ENCODE assay signal across 15 cellular contexts in genomic region chr5:5018560-5018935, GRCh38.
DNase-seq lines count a peak whose midpoint lies in the region; ATAC-seq and TF ChIP-seq lines count a peak whose summit lies in the region.
"Had no signal": no experiment of that assay in that cellular context is flagged by ENCODE, and none has a peak within 500 bp of the region (broad histone marks: within the 10 kb centered on the region; RNA-seq: fewer than 3 reads in every experiment).

No MANE protein-coding gene starts in this region.

- H3K27me3 ChIP-seq in foreskin keratinocyte (no peaks in the 10 kb centered on the region), upper lobe of left lung (no peaks in the 10 kb centered on the region)
- H3K27me3 ChIP-seq: adrenal gland, right lobe of liver had no signal

- peak; percentile 91 for DNase-seq in M059J (ENCODE audit: low read depth)
- no peak for DNase-seq in foreskin keratinocyte
- no peak for DNase-seq in upper lobe of left lung
- DNase-seq in NCI-H524 treated with DMSO at 0.1 percent for 48 hours (lab: John Stamatoyannopoulos, UW), result no peak
- no peak for DNase-seq in activated CD8-positive, alpha-beta memory T cell treated with anti-CD3 and anti-CD28 coated beads for 24 hours
- DNase-seq in dermis blood vessel endothelial cell, result no peak
- DNase-seq: adrenal gland; DMS79; NCI-H1694; NCI-H524; PC-9; right lobe of liver; stimulated activated CD4-positive, alpha-beta T cell treated with anti-CD3 and anti-CD28 coated beads, Interleukin-2, amount 100 ng/mL, for 48 hours; WERI-Rb-1 had no signal

- WGBS in upper lobe of left lung, 2 donors, result 64 to 73% methylated on average over 3 to 4 of the region's 4 CpGs

- no peak for TF ChIP-seq POLR2A in upper lobe of left lung (IDR thresholded peaks at IDR 0.05)

- no peaks in the 10 kb centered on the region for H3K9me3 ChIP-seq in upper lobe of left lung
- H3K9me3 ChIP-seq: adrenal gland, right lobe of liver had no signal

- no peaks in the 10 kb centered on the region for H3K36me3 ChIP-seq in upper lobe of left lung
- H3K36me3 ChIP-seq: adrenal gland, right lobe of liver, WERI-Rb-1 had no signal

- TF ChIP-seq CTCF in foreskin keratinocyte (conservative IDR thresholded peaks at IDR 0.05) (no peak), upper lobe of left lung (IDR thresholded peaks at IDR 0.05) (no peak)

- H3K27ac ChIP-seq in foreskin keratinocyte, result no peak overlapping the region
- H3K27ac ChIP-seq in upper lobe of left lung, result no peak overlapping the region
- H3K27ac ChIP-seq: adrenal gland, PC-9, right lobe of liver, WERI-Rb-1 had no signal

- H3K4me1 ChIP-seq in foreskin keratinocyte (no peaks in the 10 kb centered on the region), upper lobe of left lung (no peaks in the 10 kb centered on the region)
- H3K4me1 ChIP-seq: adrenal gland, right lobe of liver had no signal

- ATAC-seq in GM18498 (IDR thresholded peaks at IDR 0.05; ENCODE audit: unreplicated experiment) (peak; percentile 41), foreskin keratinocyte (peak; percentile 23), upper lobe of left lung (ENCODE audit: low FRiP score in 2 of 2) (peak; percentile 35 to 46)

- H3K4me3 ChIP-seq in upper lobe of left lung, result no peak overlapping the region
- H3K4me3 ChIP-seq: adrenal gland, PC-9, right lobe of liver had no signal

- TF ChIP-seq EP300 in upper lobe of left lung (IDR thresholded peaks at IDR 0.05), result no peak
